In genomic region chr19:40280608-40281221, GRCh38 we compare ENCODE assay signal across 1 cellular context.
TF ChIP-seq lines count a peak whose summit lies in the region.

No MANE protein-coding gene starts in this region.

TF ChIP-seq in HepG2, 621 proteins besides CTCF, POLR2A, EP300 and RAD21:
- TF ChIP-seq RBM22 (optimal IDR thresholded peaks at IDR 0.05; ENCODE audit: low read length) (peak; percentile 62), ZNF496 (CRISPR knock-in tag; IDR thresholded peaks at IDR 0.05; ENCODE audit: insufficient replicate concordance) (no peak), ZNF687 (CRISPR knock-in tag; IDR thresholded peaks at IDR 0.05) (0 out of 2 replicates have a peak, but pooled peaks have one; percentile 14)
